8 cellular contexts compared by ENCODE assay signal in genomic region chr2:70978388-70979357, GRCh38. TPM values are rescaled to one million over a fixed set of nuclear protein-coding genes. Genes with fewer than 3 reads are reported as not detected.
DNase-seq lines count a peak whose midpoint lies in the region; ATAC-seq, FAIRE-seq and TF ChIP-seq lines count a peak whose summit lies in the region.

Gene ANKRD53 (plus strand): TSS chr2:70978630. CDS start chr2:70978646, 16 bp downstream.

- H3K27ac Mint-ChIP-seq in chondrocyte (ENCODE audit: unreplicated experiment): peak within 1 kb of the TSS; percentile 92

- peak within 1 kb of the TSS; percentile 33; the same call in 1 of the 2 replicates for H3K9ac ChIP-seq in HepG2 (ENCODE audit: insufficient read depth, low read depth, low read length)

- no peaks in the 10 kb centered on the region for H3K36me3 Mint-ChIP-seq in chondrocyte (ENCODE audit: low read depth)

- H3K27me3 ChIP-seq in HepG2 (ENCODE audit: control insufficient read depth in 1 of 2, insufficient read depth in 2 of 2, low read length in 2 of 2) (no peaks in the 10 kb centered on the region), suprapubic skin (no peaks in the 10 kb centered on the region)

- ATAC-seq in HepG2: peak; percentile 38

- TF ChIP-seq CTCF in chondrocyte (IDR thresholded peaks at IDR 0.05) (peak; percentile 14), HepG2 (CRISPR knock-in tag; IDR thresholded peaks at IDR 0.05) (no peak), suprapubic skin (IDR thresholded peaks at IDR 0.05) (no peak)

- no peaks in the 10 kb centered on the region for H3K9me3 ChIP-seq in HepG2 (ENCODE audit: low read length)
- no peaks in the 10 kb centered on the region for H3K9me3 ChIP-seq in suprapubic skin

- DNase-seq in NCI-H2107 treated with DMSO at 0.1 percent for 48 hours (lab: John Stamatoyannopoulos, UW; ENCODE audit: unreplicated experiment) (peak; percentile 5), NCI-H2107 (lab: John Stamatoyannopoulos, UW) (no peak), NCI-H774 (lab: John Stamatoyannopoulos, UW) (peak; percentile 18), chondrocyte (ENCODE audit: low spot score) (no peak), HepG2 (ENCODE audit: low spot score) (no peak), suprapubic skin (ENCODE audit: low spot score in 2 of 2) (peak; percentile 82 to 86), urothelium cell line (ENCODE audit: low spot score) (no peak), dedifferentiated amniotic fluid mesenchymal stem cell (ENCODE audit: extremely low spot score) (no peak)

- peak within 1 kb of the TSS; percentile 90 for H3K4me2 ChIP-seq in HepG2 (ENCODE audit: low read depth, low read length)

- TF ChIP-seq EP300 in HepG2 (IDR thresholded peaks at IDR 0.05; ENCODE audit: low read depth in 2 of 2, low read length in 2 of 2): no peak
- TF ChIP-seq EP300 in HepG2 (CRISPR knock-in tag; IDR thresholded peaks at IDR 0.05; ENCODE audit: borderline replicate concordance): no peak
- no peak for TF ChIP-seq EP300 in suprapubic skin (IDR thresholded peaks at IDR 0.05)

- BruUV-seq in HepG2 (replicated peaks; lab: Mats Ljungman, UMichigan): no TSS peak

- TF ChIP-seq RAD21 in HepG2 (CRISPR knock-in tag; IDR thresholded peaks at IDR 0.05): no peak

- H3K4me3 Mint-ChIP-seq in chondrocyte (ENCODE audit: unreplicated experiment): peak within 1 kb of the TSS; percentile 76

- in situ Hi-C loops in HepG2 (cut with HindIII; ENCODE audit: extremely low pct_ligation_motif_present, low pct_unique_long_range_greater_than_20kb): no loop called here

- no peaks in the 10 kb centered on the region for H4K20me1 ChIP-seq in HepG2 (ENCODE audit: insufficient read depth, low read length)

- no peaks in the 10 kb centered on the region for H3K9me3 Mint-ChIP-seq in chondrocyte (ENCODE audit: low read depth)

- FAIRE-seq in HepG2 (lab: Jason Lieb, UNC) (no peak), urothelium cell line (lab: Jason Lieb, UNC) (no peak)

- WGBS in HepG2 (ENCODE audit: low lambda C conversion rate): 81% methylated on average over 59 of the region's 82 CpGs
- 20% methylated on average over 12 of the region's 82 CpGs for WGBS in suprapubic skin

- H3K36me3 ChIP-seq in HepG2 (replicated peaks in 1 of 2; ENCODE audit: control insufficient read depth in 1 of 2, insufficient read depth in 2 of 2, low read length in 2 of 2): no peaks in the 10 kb centered on the region
- peaks cover 4% of the 10 kb centered on the region for H3K36me3 ChIP-seq in suprapubic skin

- H3K27ac ChIP-seq in HepG2 (ENCODE audit: extremely low read length, insufficient read depth, low read length): no peak within 1 kb of the TSS
- H3K27ac ChIP-seq in suprapubic skin: peak within 1 kb of the TSS; percentile 78

- TF ChIP-seq POLR2A in HepG2 (IDR thresholded peaks at IDR 0.05; ENCODE audit: insufficient read depth in 1 of 2, low read depth in 2 of 2, low read length in 2 of 2) (no peak), suprapubic skin (IDR thresholded peaks at IDR 0.05) (no peak)

- peaks cover 17% of the 10 kb centered on the region for H3K4me1 Mint-ChIP-seq in chondrocyte (ENCODE audit: low read depth)

- intact Hi-C loops in HepG2 (cut with micrococcal nuclease; ENCODE audit: unreplicated experiment): no loop called here

- H3K4me3 ChIP-seq in HepG2 (replicated peaks in 1 of 3; ENCODE audit: insufficient read depth in 1 of 3, low read depth in 2 of 3, low read length in 3 of 3) (peak within 1 kb of the TSS; percentile 29 to 75 (median 36); a peak in 5 of 6 replicates), suprapubic skin (peak within 1 kb of the TSS; percentile 70)

- no peak within 1 kb of the TSS for H2AFZ ChIP-seq in HepG2 (ENCODE audit: low read length)

- no peaks in the 10 kb centered on the region for H3K79me2 ChIP-seq in HepG2 (ENCODE audit: insufficient read depth, low read length)

- H3K27me3 Mint-ChIP-seq in chondrocyte (ENCODE audit: low read depth): no peaks in the 10 kb centered on the region

- CTCF ChIA-PET in HepG2 (lab: Yijun Ruan, JAX; ENCODE audit: low intra/inter-chr PET ratio, low total read pairs): interaction anchor here (1.1 to 3.1 kb wide), 3 partner anchors 14 to 30 kb away, joined by 4 to 34 read pairs (median 5); partner anchors contain the start of gene TEX261

- POLR2A ChIA-PET in HepG2 (lab: Yijun Ruan, JAX): interaction anchor here (1.1 kb wide), 1 partner anchor 16 kb away, joined by 3 read pairs; the partner anchor contains the start of gene TEX261

- H3K4me1 ChIP-seq in HepG2 (ENCODE audit: insufficient read depth, low read length) (peaks cover 14% of the 10 kb centered on the region), suprapubic skin (peaks cover 28% of the 10 kb centered on the region)

TF ChIP-seq in HepG2, 621 proteins besides CTCF, POLR2A, EP300 and RAD21 (continues in another document):
- TF ChIP-seq ZFX (CRISPR knock-in tag; IDR thresholded peaks at IDR 0.05; ENCODE audit: low read depth) (0 out of 2 replicates have a peak, but pooled peaks have one; percentile 15), PATZ1 (CRISPR knock-in tag; IDR thresholded peaks at IDR 0.05) (peak; percentile 9; the same call in 1 of the 2 replicates), ZNF687 (CRISPR knock-in tag; IDR thresholded peaks at IDR 0.05) (peak; percentile 31)

RNA-seq across cellular contexts. Expression of gene ANKRD53, which starts in this region (rescaled TPM):
- total RNA-seq in chondrocyte (0.85 to 2.2 TPM (median 1.8 TPM) in 3 replicates), HepG2 (2016; rRNA removed; fragmentation: Illumina TruSeq; extraction: Trizol) (not detected in 2 replicates), suprapubic skin (1 to 10 TPM in 2 of 4 donors, not detected in 2; 2.9 to 5.5 TPM)
- total RNA-seq in HepG2 (2016; cell fraction: cytosol; rRNA removed; fragmentation: Illumina TruSeq; extraction: Trizol; ENCODE audit: low read depth): not detected in 2 replicates
- 0.09 TPM in 1 of 2 replicates, not detected in the other for total RNA-seq in HepG2 (2016; cell fraction: insoluble cytoplasmic fraction; rRNA removed; fragmentation: Illumina TruSeq; extraction: Trizol)
- total RNA-seq in HepG2 (2016; cell fraction: membrane; rRNA removed; fragmentation: Illumina TruSeq; extraction: Trizol): not detected in 2 replicates
- 0.66 TPM in 1 of 2 replicates, not detected in the other for total RNA-seq in HepG2 (2016; cell fraction: nucleus; rRNA removed; fragmentation: Illumina TruSeq; extraction: Trizol)
- polyA plus RNA-seq in HepG2 (2011; rRNA removed): 0.12 and 0.15 TPM in 2 replicates
- polyA plus RNA-seq in HepG2 (2011; cell fraction: cytosol; rRNA removed): 0.25 TPM in 1 of 2 replicates, not detected in the other
- polyA plus RNA-seq in HepG2 (2011; cell fraction: nucleus; rRNA removed): 0.14 and 0.62 TPM in 2 replicates
- 0.08 TPM in 1 of 2 replicates, not detected in the other for polyA plus RNA-seq in HepG2 (2012)
- polyA plus RNA-seq in HepG2 (2016; cell fraction: cytosol; fragmentation: Illumina TruSeq; extraction: Trizol; ENCODE audit: low read depth): 0.08 and 0.27 TPM in 2 replicates
- not detected in 2 replicates for polyA plus RNA-seq in HepG2 (2016; cell fraction: insoluble cytoplasmic fraction; fragmentation: Illumina TruSeq; extraction: Trizol; ENCODE audit: low read depth)
- 0.20 and 0.53 TPM in 2 replicates for polyA plus RNA-seq in HepG2 (2016; cell fraction: membrane; fragmentation: Illumina TruSeq; extraction: Trizol; ENCODE audit: low read depth)
- polyA plus RNA-seq in HepG2 (2016; cell fraction: nucleus; fragmentation: Illumina TruSeq; extraction: Trizol; ENCODE audit: insufficient read depth, low read depth): 0.42 and 0.69 TPM in 2 replicates
- not detected in 2 replicates for polyA minus RNA-seq in HepG2 (2011; rRNA and poly(A)+ RNA removed; ENCODE audit: low replicate concordance)
- not detected in 2 replicates for polyA minus RNA-seq in HepG2 (2011; cell fraction: cytosol; rRNA and poly(A)+ RNA removed)
- polyA minus RNA-seq in HepG2 (2011; cell fraction: nucleus; rRNA and poly(A)+ RNA removed): not detected in 2 replicates

Comparison
In these comparisons a context has a peak if more than half of its experiments do, and no peak if none do; other contexts are left out.
1. DNase-seq: peak in NCI-H2107 treated with DMSO at 0.1 percent for 48 hours (single experiment), NCI-H774 (single experiment) and suprapubic skin (2 of 2); none in NCI-H2107 (single experiment), chondrocyte (single experiment), HepG2 (single experiment), urothelium cell line (single experiment) and dedifferentiated amniotic fluid mesenchymal stem cell (single experiment).
2. Peak in ATAC-seq, H3K4me3 ChIP-seq, H3K9ac ChIP-seq and H3K4me2 ChIP-seq in HepG2; RNA of the gene not detected or under 1 TPM.